Comparison of ENCODE assay signal across 18 cellular contexts in the genomic region with DNA sequence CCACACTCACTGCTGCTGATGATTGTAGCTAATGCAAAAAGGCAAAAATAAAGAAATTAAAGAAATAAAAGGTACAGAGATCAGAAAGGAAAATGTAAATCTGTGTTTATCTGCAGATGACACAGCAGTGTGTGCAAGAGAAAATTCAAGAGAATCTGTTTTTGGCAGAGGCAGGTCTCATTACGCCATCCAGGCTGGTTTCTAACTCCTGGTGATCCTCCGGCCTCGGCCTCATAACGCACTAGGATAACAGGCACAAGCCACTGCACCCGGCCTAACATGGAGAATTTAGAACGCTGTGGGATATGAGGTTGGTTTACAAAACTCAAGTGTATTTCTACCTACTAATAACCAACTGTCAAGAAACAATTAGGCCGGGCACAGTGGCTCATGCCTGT. TPM values are rescaled to one million over a fixed set of nuclear protein-coding genes. Genes with fewer than 3 reads are reported as not detected.
A peak's percentile ranks its signal among the peaks of the same experiment; 100 is the strongest.
DNase-seq lines count a peak whose midpoint lies in the region; ATAC-seq, FAIRE-seq and TF ChIP-seq lines count a peak whose summit lies in the region.
"Had no signal": no experiment of that assay in that cellular context is flagged by ENCODE, and none has a peak within 500 bp of the region (broad histone marks: within the 10 kb centered on the region; RNA-seq: fewer than 3 reads in every experiment).

No MANE protein-coding gene starts in this region.

- no peak overlapping the region for H2BK15ac ChIP-seq in IMR-90 (ENCODE audit: low read depth, low read length)

- H3K56ac ChIP-seq in IMR-90 (ENCODE audit: extremely low read depth, insufficient read depth, low read length): no peak overlapping the region

- no peak for FAIRE-seq in D721Med (lab: Jason Lieb, UNC)
- FAIRE-seq: HTR-8/SVneo had no signal

- H3K4me1 ChIP-seq in CD8-positive, alpha-beta memory T cell (ENCODE audit: insufficient read depth, low read length): peaks cover 19% of the 10 kb centered on the region
- H3K4me1 ChIP-seq in IMR-90 (ENCODE audit: control insufficient read depth, insufficient read depth, low read length) (peaks cover 3% of the 10 kb centered on the region), mucosa of rectum (ENCODE audit: control insufficient read depth in 2 of 2, insufficient read depth in 2 of 2, low read length in 2 of 2) (peaks cover 12 to 16% of the 10 kb centered on the region in 2 donors)

- dilution Hi-C loops in IMR-90 (cut with HindIII; ENCODE audit: low sequenced_read_pairs, unreplicated experiment): no loop called here

- H4K91ac ChIP-seq in IMR-90 (ENCODE audit: insufficient read depth, low read depth, low read length): no peak overlapping the region

- H3K27ac Mint-ChIP-seq in CD8-positive, alpha-beta memory T cell: peak overlapping the region in 7 of 8 donors; percentile 11 to 61 (median 49)
- H3K27ac Mint-ChIP-seq in activated CD8-positive, alpha-beta T cell treated with anti-CD3 and anti-CD28 coated beads, Interleukin-2, amount 10 ng/mL, durations not matched to agents 7 days and 5 days: peak overlapping the region; percentile 49
- H3K27ac Mint-ChIP-seq in type B pancreatic cell: no peak overlapping the region

- peaks cover 23 to 75% of the 10 kb centered on the region in 2 experiments for H3K79me1 ChIP-seq in IMR-90 (ENCODE audit: low read depth in 1 of 2, low read length in 2 of 2)

- peaks cover 30% of the 10 kb centered on the region for H3K36me3 ChIP-seq in CD8-positive, alpha-beta memory T cell (ENCODE audit: insufficient read depth, low read length)
- H3K36me3 ChIP-seq in IMR-90 (ENCODE audit: control insufficient read depth, insufficient read depth, low read length) (peaks cover 70% of the 10 kb centered on the region), mucosa of rectum (ENCODE audit: control insufficient read depth in 2 of 2, insufficient read depth in 2 of 2, low read length in 2 of 2) (peaks cover 49 to 51% of the 10 kb centered on the region in 2 donors)

- H3K27me3 Mint-ChIP-seq in CD8-positive, alpha-beta memory T cell: peaks cover 0 to 1% of the 10 kb centered on the region in 2 donors
- no peaks in the 10 kb centered on the region for H3K27me3 Mint-ChIP-seq in activated CD8-positive, alpha-beta T cell treated with anti-CD3 and anti-CD28 coated beads, Interleukin-2, amount 10 ng/mL, durations not matched to agents 7 days and 5 days (ENCODE audit: low read depth)
- no peaks in the 10 kb centered on the region for H3K27me3 Mint-ChIP-seq in type B pancreatic cell

- H3K36me3 Mint-ChIP-seq in CD8-positive, alpha-beta memory T cell: peaks cover 5 to 67% (median 17%) of the 10 kb centered on the region in 3 donors
- H3K36me3 Mint-ChIP-seq in activated CD8-positive, alpha-beta T cell treated with anti-CD3 and anti-CD28 coated beads, Interleukin-2, amount 10 ng/mL, durations not matched to agents 7 days and 5 days (ENCODE audit: low read depth): peaks cover 76% of the 10 kb centered on the region
- H3K36me3 Mint-ChIP-seq in type B pancreatic cell: peaks cover 26% of the 10 kb centered on the region

- TF ChIP-seq CTCF in IMR-90 (conservative IDR thresholded peaks at IDR 0.05; ENCODE audit: low read depth, low read length) (no peak), D721Med (IDR thresholded peaks at IDR 0.05; ENCODE audit: insufficient read depth, missing control alignments) (no peak), type B pancreatic cell (conservative IDR thresholded peaks at IDR 0.05) (no peak)

- H3K9me1 ChIP-seq in IMR-90 (ENCODE audit: insufficient read depth, low read length): peaks cover 14% of the 10 kb centered on the region

- H3K18ac ChIP-seq in IMR-90 (ENCODE audit: low read depth, low read length): no peak overlapping the region

- TF ChIP-seq POLR2A in IMR-90 (IDR thresholded peaks at IDR 0.05; ENCODE audit: low read depth, low read length): no peak

- no peak overlapping the region for H2AFZ ChIP-seq in IMR-90 (replicated peaks; ENCODE audit: low read length, poor library complexity)

- H3K9me3 ChIP-seq in CD8-positive, alpha-beta memory T cell (ENCODE audit: low read length): no peaks in the 10 kb centered on the region
- H3K9me3 ChIP-seq in IMR-90 (ENCODE audit: control insufficient read depth, insufficient read depth, low read length) (no peaks in the 10 kb centered on the region), mucosa of rectum (ENCODE audit: control insufficient read depth in 2 of 2, low read length in 2 of 2) (no peaks in the 10 kb centered on the region)
- H3K9me3 ChIP-seq: left lung had no signal

- no peak overlapping the region for H3K4me2 ChIP-seq in IMR-90 (ENCODE audit: low read depth, low read length)

- in situ Hi-C loops in IMR-90 (cut with MboI; ENCODE audit: low sequenced_read_pairs): no loop called here

- H2BK120ac ChIP-seq in IMR-90 (ENCODE audit: low read depth, low read length): no peak overlapping the region

- peak overlapping the region in 1 of 2 experiments; percentile 60; a peak in 2 of 4 replicates for H4K8ac ChIP-seq in IMR-90 (ENCODE audit: low read depth in 2 of 2, low read length in 2 of 2)

- no TSS peak for BruUV-seq in IMR-90 (replicated peaks; lab: Mats Ljungman, UMichigan)

- WGBS in IMR-90 (ENCODE audit: extremely low coverage in 2 of 2, insufficient read length in 1 of 2), 2 experiments: no CpG with 5 or more reads among the region's 7 CpGs

- CTCF ChIA-PET in CD8-positive, alpha-beta memory T cell (lab: Charles Lee): no interaction called here
- CTCF ChIA-PET in IMR-90 (lab: Yijun Ruan, JAX): interaction anchor here (0.8 kb wide), 1 partner anchor 27 kb away, joined by 3 read pairs; no protein-coding TSS in a partner anchor
- CTCF ChIA-PET in activated CD8-positive, alpha-beta T cell treated with anti-CD3 and anti-CD28 coated beads, Interleukin-2, amount 10 ng/mL, durations not matched to agents 7 days and 5 days (lab: Charles Lee): interaction anchor here (1.0 kb wide), 1 partner anchor 52 kb away, joined by 3 read pairs; no protein-coding TSS in a partner anchor

- no peak overlapping the region for H2AK9ac ChIP-seq in IMR-90 (replicated peaks; ENCODE audit: low read depth, low read length, poor library complexity)

- H3K4ac ChIP-seq in IMR-90 (ENCODE audit: low read depth, low read length): no peak overlapping the region

- peak overlapping the region in 6 of 7 donors; percentile 7 to 58 (median 30) for H3K4me3 Mint-ChIP-seq in CD8-positive, alpha-beta memory T cell
- no peak overlapping the region for H3K4me3 Mint-ChIP-seq in activated CD8-positive, alpha-beta T cell treated with anti-CD3 and anti-CD28 coated beads, Interleukin-2, amount 10 ng/mL, durations not matched to agents 7 days and 5 days
- no peak overlapping the region for H3K4me3 Mint-ChIP-seq in type B pancreatic cell

- ATAC-seq in IMR-90 (ENCODE audit: low read depth) (peak; percentile 38; the same call in 1 of the 2 replicates), HG02588 (IDR thresholded peaks at IDR 0.05; ENCODE audit: unreplicated experiment) (no peak), GM21360 (IDR thresholded peaks at IDR 0.05; ENCODE audit: unreplicated experiment) (no peak)
- no peak for ATAC-seq in activated CD8-positive, alpha-beta T cell treated with anti-CD3 and anti-CD28 coated beads, Interleukin-2, amount 10 ng/mL, durations not matched to agents 7 days and 5 days
- ATAC-seq: left lung, Panc1 had no signal

- H2AK5ac ChIP-seq in IMR-90 (ENCODE audit: low read depth, low read length): no peak overlapping the region

- TF ChIP-seq RAD21 in IMR-90 (IDR thresholded peaks at IDR 0.05; ENCODE audit: low read length): no peak

- intact Hi-C loops in IMR-90 (cut with micrococcal nuclease): no loop called here

- H3K14ac ChIP-seq in IMR-90 (replicated peaks; ENCODE audit: low read depth, low read length): no peak overlapping the region

- peak overlapping the region; percentile 47 for H2BK5ac ChIP-seq in IMR-90 (ENCODE audit: low read depth, low read length, poor library complexity, severe bottlenecking)

- H3K23ac ChIP-seq in IMR-90 (ENCODE audit: low read depth, low read length): peak overlapping the region; percentile 65; the same call in 1 of the 2 replicates

- H4K20me1 ChIP-seq in IMR-90 (ENCODE audit: insufficient read depth, low read length): peaks cover 7% of the 10 kb centered on the region

- H4K5ac ChIP-seq in IMR-90 (ENCODE audit: low read depth, low read length): no peak overlapping the region

- H3K27ac ChIP-seq in CD8-positive, alpha-beta memory T cell (ENCODE audit: low read depth, low read length): no peak overlapping the region
- H3K27ac ChIP-seq in IMR-90 (ENCODE audit: insufficient read depth, low read length): no peak overlapping the region
- peak overlapping the region; percentile 33 to 61 for H3K27ac ChIP-seq in mucosa of rectum (ENCODE audit: low read depth in 2 of 2, low read length in 2 of 2)
- H3K27ac ChIP-seq: epithelial cell of prostate had no signal

- H2BK20ac ChIP-seq in IMR-90 (ENCODE audit: low read depth, low read length): no peak overlapping the region

- no peaks in the 10 kb centered on the region for H3K27me3 ChIP-seq in CD8-positive, alpha-beta memory T cell (ENCODE audit: insufficient read depth, low read length, poor library complexity, severe bottlenecking)
- no peaks in the 10 kb centered on the region for H3K27me3 ChIP-seq in IMR-90 (ENCODE audit: control insufficient read depth, insufficient read depth, low read length)
- no peaks in the 10 kb centered on the region for H3K27me3 ChIP-seq in mucosa of rectum (ENCODE audit: control insufficient read depth in 2 of 2, insufficient read depth in 2 of 2, low read length in 2 of 2)
- H3K27me3 ChIP-seq: left lung had no signal

- H3K4me3 ChIP-seq in CD8-positive, alpha-beta memory T cell (ENCODE audit: low read length): no peak overlapping the region
- H3K4me3 ChIP-seq in IMR-90 (ENCODE audit: insufficient read depth, low read depth, low read length) (no peak overlapping the region), mucosa of rectum (ENCODE audit: low read length in 2 of 2) (no peak overlapping the region)
- H3K4me3 ChIP-seq: left lung had no signal

- H3K4me1 Mint-ChIP-seq in CD8-positive, alpha-beta memory T cell: peaks cover 43 to 66% (median 48%) of the 10 kb centered on the region in 3 donors
- H3K4me1 Mint-ChIP-seq in activated CD8-positive, alpha-beta T cell treated with anti-CD3 and anti-CD28 coated beads, Interleukin-2, amount 10 ng/mL, durations not matched to agents 7 days and 5 days (ENCODE audit: low read depth): peaks cover 41% of the 10 kb centered on the region
- peaks cover 4% of the 10 kb centered on the region for H3K4me1 Mint-ChIP-seq in type B pancreatic cell (ENCODE audit: unreplicated experiment)

- POLR2A ChIA-PET in CD8-positive, alpha-beta memory T cell (lab: Charles Lee): no interaction called here
- POLR2A ChIA-PET in IMR-90 (lab: Charles Lee; ENCODE audit: unreplicated experiment): no interaction called here
- POLR2A ChIA-PET in activated CD8-positive, alpha-beta T cell treated with anti-CD3 and anti-CD28 coated beads, Interleukin-2, amount 10 ng/mL, durations not matched to agents 7 days and 5 days (lab: Charles Lee): no interaction called here

- H3K9ac ChIP-seq in IMR-90 (ENCODE audit: low read depth, low read length): no peak overlapping the region
- no peak overlapping the region for H3K9ac ChIP-seq in mucosa of rectum (ENCODE audit: low read depth in 1 of 2, low read length in 2 of 2)

- DNase-seq in CD8-positive, alpha-beta memory T cell: no peak
- DNase-seq in IMR-90 (peak; percentile 42), D721Med (ENCODE audit: insufficient read length, low spot score) (no peak), type B pancreatic cell (ENCODE audit: extremely low spot score, unreplicated experiment) (no peak)
- no peak for DNase-seq in activated CD8-positive, alpha-beta T cell treated with anti-CD3 and anti-CD28 coated beads, Interleukin-2, amount 10 ng/mL, durations not matched to agents 7 days and 5 days
- DNase-seq: activated naive CD4-positive, alpha-beta T cell treated with Interleukin-2 at 50 U/mL for 16 hours; H7; left lung; NCI-H1092 treated with DMSO at 0.1 percent for 48 hours; NCI-H345; stimulated activated naive CD4-positive, alpha-beta T cell; T-helper 1 cell had no signal

- no peaks in the 10 kb centered on the region for H3K9me3 Mint-ChIP-seq in CD8-positive, alpha-beta memory T cell
- H3K9me3 Mint-ChIP-seq in activated CD8-positive, alpha-beta T cell treated with anti-CD3 and anti-CD28 coated beads, Interleukin-2, amount 10 ng/mL, durations not matched to agents 7 days and 5 days (ENCODE audit: insufficient read depth): no peaks in the 10 kb centered on the region
- no peaks in the 10 kb centered on the region for H3K9me3 Mint-ChIP-seq in type B pancreatic cell

RNA-seq across cellular contexts. Expression of a gene that starts 29.4 kb away (rescaled TPM):
- total RNA-seq in CD8-positive, alpha-beta memory T cell: 100 to 1,000 TPM; 139 to 149 TPM
- polyA plus RNA-seq in CD8-positive, alpha-beta memory T cell: 88.1 TPM
- total RNA-seq in IMR-90 (2012; rRNA removed): 147 TPM in 2 replicates
- polyA plus RNA-seq in IMR-90 (2012; rRNA removed): 212 and 237 TPM in 2 replicates
- polyA plus RNA-seq in IMR-90 (2012; cell fraction: cytosol; rRNA removed): 167 and 315 TPM in 2 replicates
- polyA plus RNA-seq in IMR-90 (2012; cell fraction: nucleus; rRNA removed; ENCODE audit: low replicate concordance): 377 and 892 TPM in 2 replicates
- total RNA-seq in activated CD8-positive, alpha-beta T cell treated with anti-CD3 and anti-CD28 coated beads, Interleukin-2, amount 10 ng/mL, durations not matched to agents 7 days and 5 days: 100 to 1,000 TPM; 214 to 217 TPM
- 147 and 165 TPM in 2 replicates for total RNA-seq in type B pancreatic cell (ENCODE audit: low replicate concordance)

RNA-seq across cellular contexts. Expression of a gene that starts 47.2 kb away (rescaled TPM):
- 1 to 10 TPM; 2.7 to 3.1 TPM for total RNA-seq in CD8-positive, alpha-beta memory T cell
- 43.9 TPM for polyA plus RNA-seq in CD8-positive, alpha-beta memory T cell
- total RNA-seq in IMR-90 (2012; rRNA removed) (21.1 and 21.7 TPM in 2 replicates), type B pancreatic cell (ENCODE audit: low replicate concordance) (8.8 and 10.4 TPM in 2 replicates)
- polyA plus RNA-seq in IMR-90 (2012; rRNA removed): 177 and 209 TPM in 2 replicates
- 208 and 420 TPM in 2 replicates for polyA plus RNA-seq in IMR-90 (2012; cell fraction: cytosol; rRNA removed)
- 476 and 980 TPM in 2 replicates for polyA plus RNA-seq in IMR-90 (2012; cell fraction: nucleus; rRNA removed; ENCODE audit: low replicate concordance)
- total RNA-seq in activated CD8-positive, alpha-beta T cell treated with anti-CD3 and anti-CD28 coated beads, Interleukin-2, amount 10 ng/mL, durations not matched to agents 7 days and 5 days: 10 to 100 TPM; 14.7 to 14.9 TPM

Comparison
In these comparisons a context has a peak if more than half of its experiments do, and no peak if none do; other contexts are left out.
1. H3K27ac ChIP-seq: peak in mucosa of rectum (2 of 2); none in CD8-positive, alpha-beta memory T cell (single experiment) and IMR-90 (single experiment).
2. H3K4me3 Mint-ChIP-seq: peak in CD8-positive, alpha-beta memory T cell (6 of 7); none in activated CD8-positive, alpha-beta T cell treated with anti-CD3 and anti-CD28 coated beads, Interleukin-2, amount 10 ng/mL, durations not matched to agents 7 days and 5 days (single experiment) and type B pancreatic cell (single experiment).